26 cellular contexts compared by ENCODE assay signal in the genomic region with DNA sequence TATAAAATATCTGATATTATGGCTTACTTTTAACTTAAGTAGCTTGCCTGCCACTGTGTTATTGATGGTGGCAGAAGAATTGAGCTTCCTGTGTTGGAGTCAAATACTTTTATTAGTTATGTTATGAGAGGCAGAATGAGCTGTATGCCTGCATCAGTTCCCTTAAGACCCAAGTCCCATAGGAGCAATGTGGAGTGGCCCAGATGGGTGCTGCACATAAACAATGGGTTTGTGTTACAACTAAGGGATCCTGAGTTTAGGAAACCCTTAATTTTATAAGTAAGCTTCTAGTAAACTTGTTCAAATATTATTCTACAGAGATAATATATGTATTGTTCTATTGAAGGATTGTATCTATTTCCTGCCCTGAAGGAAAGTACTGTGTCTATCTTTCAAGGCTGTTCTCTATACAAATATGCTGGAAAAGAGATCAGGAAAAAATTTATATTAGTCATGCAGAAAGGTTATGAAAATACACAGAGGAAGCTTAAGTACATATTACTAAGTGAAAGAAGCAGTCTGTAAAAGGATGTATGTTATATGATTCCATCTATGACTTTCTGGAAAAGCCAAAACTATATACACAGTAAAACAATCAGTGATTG.
DNase-seq lines count a peak whose midpoint lies in the region; ATAC-seq and TF ChIP-seq lines count a peak whose summit lies in the region.
"Had no signal": no experiment of that assay in that cellular context is flagged by ENCODE, and none has a peak within 500 bp of the region (broad histone marks: within the 10 kb centered on the region; RNA-seq: fewer than 3 reads in every experiment).

No MANE protein-coding gene starts in this region.

- H3K36me3 ChIP-seq in RWPE2 (ENCODE audit: low read depth): no peaks in the 10 kb centered on the region
- no peaks in the 10 kb centered on the region for H3K36me3 ChIP-seq in osteoblast (ENCODE audit: insufficient read depth, low read length)
- H3K36me3 ChIP-seq: transverse colon had no signal

- H3K4me1 ChIP-seq in RWPE2 (ENCODE audit: insufficient read depth, poor library complexity, severe bottlenecking): peaks cover 38% of the 10 kb centered on the region
- peaks cover 39% of the 10 kb centered on the region for H3K4me1 ChIP-seq in osteoblast (ENCODE audit: insufficient read depth, low read length)
- H3K4me1 ChIP-seq: parathyroid adenoma, transverse colon had no signal

- ATAC-seq in RWPE2 (ENCODE audit: low read depth) (peak; percentile 73), HG02678 (IDR thresholded peaks at IDR 0.05; ENCODE audit: unreplicated experiment) (no peak), GM19395 (IDR thresholded peaks at IDR 0.05; ENCODE audit: unreplicated experiment) (no peak), GM18502 (IDR thresholded peaks at IDR 0.05; ENCODE audit: poor library complexity, unreplicated experiment) (no peak)
- ATAC-seq: activated naive CD8-positive, alpha-beta T cell treated with anti-CD3 and anti-CD28 coated beads, Interleukin-2, amount 50 U/mL, for 24 hours; naive thymus-derived CD4-positive, alpha-beta T cell; sciatic nerve; T-cell had no signal

- H3K9me3 ChIP-seq in RWPE2 (ENCODE audit: severe bottlenecking) (no peaks in the 10 kb centered on the region), osteoblast (ENCODE audit: low read depth, low read length) (no peaks in the 10 kb centered on the region)
- H3K9me3 ChIP-seq: transverse colon had no signal

- H3K27me3 ChIP-seq in RWPE2 (ENCODE audit: insufficient read depth, poor library complexity, severe bottlenecking) (no peaks in the 10 kb centered on the region), osteoblast (ENCODE audit: insufficient read depth, low read length) (no peaks in the 10 kb centered on the region)
- H3K27me3 ChIP-seq: transverse colon had no signal

- TF ChIP-seq CTCF in RWPE2 (IDR thresholded peaks at IDR 0.05; ENCODE audit: poor library complexity, severe bottlenecking) (no peak), osteoblast (IDR thresholded peaks at IDR 0.05; ENCODE audit: extremely low read depth, low read depth, low read length) (no peak)

- H3K27ac ChIP-seq in RWPE2 (ENCODE audit: poor library complexity, severe bottlenecking) (peak overlapping the region; percentile 82), osteoblast (ENCODE audit: low read depth, low read length) (peak overlapping the region; percentile 80)
- H3K27ac ChIP-seq: parathyroid adenoma, transverse colon had no signal

- H2AFZ ChIP-seq in osteoblast (ENCODE audit: low read length): peak overlapping the region; percentile 16
- H2AFZ ChIP-seq: parathyroid adenoma had no signal

- no peak for DNase-seq in HEK293T (ENCODE audit: extremely low spot score)
- no peak for DNase-seq in RWPE2 (ENCODE audit: low spot score)
- DNase-seq in dedifferentiated amniotic fluid mesenchymal stem cell (ENCODE audit: extremely low spot score): peak; percentile 49
- DNase-seq in osteoblast (ENCODE audit: insufficient read length, low spot score, missing footprints): no peak
- no peak for DNase-seq in AML-193 (lab: John Stamatoyannopoulos, UW)
- DNase-seq: activated CD4-positive, alpha-beta T cell treated with anti-CD3 and anti-CD28 coated beads, Interleukin-2, amount 50 U/mL, for 1 hour; activated CD8-positive, alpha-beta memory T cell treated with anti-CD3 and anti-CD28 coated beads, Interleukin-2, amount 50 U/mL, for 48 hours; activated effector memory CD4-positive, alpha-beta T cell treated with Interleukin-2 at 50 U/mL for 16 hours; activated naive CD8-positive, alpha-beta T cell treated with anti-CD3 and anti-CD28 coated beads, Interleukin-2, amount 50 U/mL, for 24 hours; effector memory CD4-positive, alpha-beta T cell; hippocampal formation; kidney; MM.1S; naive thymus-derived CD4-positive, alpha-beta T cell; NCI-H1436 treated with DMSO at 0.1 percent for 48 hours; NCI-H2227 treated with DMSO at 0.1 percent for 48 hours; RPMI8226; stimulated activated CD4-positive, alpha-beta T cell treated with anti-CD3 and anti-CD28 coated beads, Interleukin-1b, Interleukin-23, amount 100 ng/mL, for 48 hours; stimulated activated naive CD4-positive, alpha-beta T cell; T-cell; transverse colon had no signal

- H3K79me2 ChIP-seq in osteoblast (ENCODE audit: insufficient read depth, low read length): no peaks in the 10 kb centered on the region
- H3K79me2 ChIP-seq: parathyroid adenoma had no signal

- H3K4me3 ChIP-seq in RWPE2 (ENCODE audit: severe bottlenecking): no peak overlapping the region
- no peak overlapping the region for H3K4me3 ChIP-seq in osteoblast (ENCODE audit: insufficient read depth, low read length)
- H3K4me3 ChIP-seq: transverse colon had no signal

- H3K4me2 ChIP-seq in osteoblast (ENCODE audit: insufficient read depth, low read length): peak overlapping the region; percentile 21

- CTCF ChIA-PET in HEK293T (lab: Yijun Ruan, JAX): no interaction called here

- no peaks in the 10 kb centered on the region for H4K20me1 ChIP-seq in osteoblast (ENCODE audit: insufficient read depth, low read length)

- POLR2A ChIA-PET in HEK293T (lab: Yijun Ruan, JAX): no interaction called here

TF ChIP-seq in HEK293T, 16 proteins besides CTCF, POLR2A, EP300 and RAD21:
- TF ChIP-seq ARNT (IDR thresholded peaks at IDR 0.05): no peak
- TF ChIP-seq, protein P1, sequence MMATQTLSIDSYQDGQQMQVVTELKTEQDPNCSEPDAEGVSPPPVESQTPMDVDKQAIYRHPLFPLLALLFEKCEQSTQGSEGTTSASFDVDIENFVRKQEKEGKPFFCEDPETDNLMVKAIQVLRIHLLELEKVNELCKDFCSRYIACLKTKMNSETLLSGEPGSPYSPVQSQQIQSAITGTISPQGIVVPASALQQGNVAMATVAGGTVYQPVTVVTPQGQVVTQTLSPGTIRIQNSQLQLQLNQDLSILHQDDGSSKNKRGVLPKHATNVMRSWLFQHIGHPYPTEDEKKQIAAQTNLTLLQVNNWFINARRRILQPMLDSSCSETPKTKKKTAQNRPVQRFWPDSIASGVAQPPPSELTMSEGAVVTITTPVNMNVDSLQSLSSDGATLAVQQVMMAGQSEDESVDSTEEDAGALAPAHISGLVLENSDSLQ (IDR thresholded peaks at IDR 0.05): 0 out of 2 replicates have a peak, but pooled peaks have one; percentile 9
